Comparison of ENCODE assay signal across 8 cellular contexts in genomic region chr3:155744626-155745324, GRCh38. TPM values are rescaled to one million over a fixed set of nuclear protein-coding genes. Genes with fewer than 3 reads are reported as not detected.
DNase-seq lines count a peak whose midpoint lies in the region; ATAC-seq and TF ChIP-seq lines count a peak whose summit lies in the region.

A gene with protein sequence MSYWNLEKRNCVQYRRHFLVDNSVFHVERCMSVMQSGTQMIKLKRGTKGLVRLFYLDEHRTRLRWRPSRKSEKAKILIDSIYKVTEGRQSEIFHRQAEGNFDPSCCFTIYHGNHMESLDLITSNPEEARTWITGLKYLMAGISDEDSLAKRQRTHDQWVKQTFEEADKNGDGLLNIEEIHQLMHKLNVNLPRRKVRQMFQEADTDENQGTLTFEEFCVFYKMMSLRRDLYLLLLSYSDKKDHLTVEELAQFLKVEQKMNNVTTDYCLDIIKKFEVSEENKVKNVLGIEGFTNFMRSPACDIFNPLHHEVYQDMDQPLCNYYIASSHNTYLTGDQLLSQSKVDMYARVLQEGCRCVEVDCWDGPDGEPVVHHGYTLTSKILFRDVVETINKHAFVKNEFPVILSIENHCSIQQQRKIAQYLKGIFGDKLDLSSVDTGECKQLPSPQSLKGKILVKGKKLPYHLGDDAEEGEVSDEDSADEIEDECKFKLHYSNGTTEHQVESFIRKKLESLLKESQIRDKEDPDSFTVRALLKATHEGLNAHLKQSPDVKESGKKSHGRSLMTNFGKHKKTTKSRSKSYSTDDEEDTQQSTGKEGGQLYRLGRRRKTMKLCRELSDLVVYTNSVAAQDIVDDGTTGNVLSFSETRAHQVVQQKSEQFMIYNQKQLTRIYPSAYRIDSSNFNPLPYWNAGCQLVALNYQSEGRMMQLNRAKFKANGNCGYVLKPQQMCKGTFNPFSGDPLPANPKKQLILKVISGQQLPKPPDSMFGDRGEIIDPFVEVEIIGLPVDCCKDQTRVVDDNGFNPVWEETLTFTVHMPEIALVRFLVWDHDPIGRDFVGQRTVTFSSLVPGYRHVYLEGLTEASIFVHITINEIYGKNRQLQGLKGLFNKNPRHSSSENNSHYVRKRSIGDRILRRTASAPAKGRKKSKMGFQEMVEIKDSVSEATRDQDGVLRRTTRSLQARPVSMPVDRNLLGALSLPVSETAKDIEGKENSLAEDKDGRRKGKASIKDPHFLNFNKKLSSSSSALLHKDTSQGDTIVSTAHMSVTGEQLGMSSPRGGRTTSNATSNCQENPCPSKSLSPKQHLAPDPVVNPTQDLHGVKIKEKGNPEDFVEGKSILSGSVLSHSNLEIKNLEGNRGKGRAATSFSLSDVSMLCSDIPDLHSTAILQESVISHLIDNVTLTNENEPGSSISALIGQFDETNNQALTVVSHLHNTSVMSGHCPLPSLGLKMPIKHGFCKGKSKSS (N-terminal part only) (minus strand): TSS chr3:155745071. CDS start chr3:155704224, 40,847 bp downstream.

- peak within 1 kb of the TSS; percentile 69 to 83 (median 76) for H3K4me3 ChIP-seq in BLaER1 treated with 17β-estradiol and CSF1 and Interleukin-3, amounts not matched to agents 10 nM and 100 nM
- H3K4me3 ChIP-seq in HL-60 (replicated peaks; ENCODE audit: insufficient read depth, low read length) (peak within 1 kb of the TSS; percentile 69), esophagus squamous epithelium (peak within 1 kb of the TSS; percentile 40 to 73 (median 58)), mucosa of stomach (ENCODE audit: low read length) (peak within 1 kb of the TSS; percentile 94)

- peak within 1 kb of the TSS; percentile 54 to 79 (median 74) for H3K9ac ChIP-seq in BLaER1 treated with 17β-estradiol and CSF1 and Interleukin-3, amounts not matched to agents 10 nM and 100 nM
- H3K9ac ChIP-seq in mucosa of stomach (ENCODE audit: low read length): peak within 1 kb of the TSS; percentile 92

- H3K9me3 Mint-ChIP-seq in activated T-cell treated with anti-CD3 and anti-CD28 coated beads, Interleukin-2, amount 50 U/mL, for 4 hours: no peaks in the 10 kb centered on the region

- peak within 1 kb of the TSS; percentile 92 to 100 (median 99) for H3K4me2 ChIP-seq in BLaER1 treated with 17β-estradiol and CSF1 and Interleukin-3, amounts not matched to agents 10 nM and 100 nM

- peaks cover 0 to 9% (median 0%) of the 10 kb centered on the region in 11 experiments; a peak in 2 of 22 replicates for H4K20me1 ChIP-seq in BLaER1 treated with 17β-estradiol and CSF1 and Interleukin-3, amounts not matched to agents 10 nM and 100 nM

- TF ChIP-seq POLR2A in esophagus squamous epithelium (IDR thresholded peaks at IDR 0.05): no peak

- peak within 1 kb of the TSS in 8 of 11 experiments; percentile 29 to 47 (median 38); a peak in 12 of 22 replicates for H3K27ac ChIP-seq in BLaER1 treated with 17β-estradiol and CSF1 and Interleukin-3, amounts not matched to agents 10 nM and 100 nM
- H3K27ac ChIP-seq in HL-60 (replicated peaks) (peak within 1 kb of the TSS; percentile 47), esophagus squamous epithelium (peak within 1 kb of the TSS in 1 of 4 donors; percentile 10), substantia nigra (ENCODE audit: low read depth, low read length, poor library complexity, severe bottlenecking) (no peak within 1 kb of the TSS)

- ATAC-seq in GM19455 (IDR thresholded peaks at IDR 0.05; ENCODE audit: unreplicated experiment): peak; percentile 47
- ATAC-seq in activated T-cell treated with anti-CD3 and anti-CD28 coated beads, Interleukin-2, amount 50 U/mL, for 4 hours: peak; percentile 73 to 74

- TF ChIP-seq CTCF in HL-60 (IDR thresholded peaks at IDR 0.05; ENCODE audit: insufficient read depth, low read length): no peak
- no peak for TF ChIP-seq CTCF in esophagus squamous epithelium (IDR thresholded peaks at IDR 0.05)

- peaks cover 44 to 67% (median 53%) of the 10 kb centered on the region in 11 experiments for H3K27me3 ChIP-seq in BLaER1 treated with 17β-estradiol and CSF1 and Interleukin-3, amounts not matched to agents 10 nM and 100 nM
- H3K27me3 ChIP-seq in HL-60 (ENCODE audit: insufficient read depth, poor library complexity, severe bottlenecking) (peaks cover 4% of the 10 kb centered on the region), esophagus squamous epithelium (peaks cover 0 to 51% (median 2%) of the 10 kb centered on the region in 4 donors), mucosa of stomach (ENCODE audit: control insufficient read depth, insufficient read depth, low read length) (peaks cover 10% of the 10 kb centered on the region)

- H3K9me3 ChIP-seq in BLaER1 treated with 17β-estradiol and CSF1 and Interleukin-3, amounts not matched to agents 10 nM and 100 nM (replicated peaks in 1 of 11): no peaks in the 10 kb centered on the region
- H3K9me3 ChIP-seq in esophagus squamous epithelium (no peaks in the 10 kb centered on the region), mucosa of stomach (ENCODE audit: control insufficient read depth, low read length) (no peaks in the 10 kb centered on the region)

- intact Hi-C loops in esophagus squamous epithelium (cut with DNase I): no loop called here

- 0% methylated on average over 12 of the region's 33 CpGs; no CpG with 5 or more reads in 1 of the 2 donors for WGBS in esophagus squamous epithelium, 2 donors

- H3K4me3 Mint-ChIP-seq in activated T-cell treated with anti-CD3 and anti-CD28 coated beads, Interleukin-2, amount 50 U/mL, for 4 hours: peak within 1 kb of the TSS; percentile 85

- H3K4me1 ChIP-seq in BLaER1 treated with 17β-estradiol and CSF1 and Interleukin-3, amounts not matched to agents 10 nM and 100 nM: peaks cover 5 to 26% (median 18%) of the 10 kb centered on the region in 10 experiments; a peak in 18 of 20 replicates
- H3K4me1 ChIP-seq in esophagus squamous epithelium (peaks cover 5 to 35% (median 20%) of the 10 kb centered on the region in 3 donors), mucosa of stomach (ENCODE audit: control insufficient read depth, insufficient read depth, low read length) (no peaks in the 10 kb centered on the region)

- DNase-seq in HL-60 (ENCODE audit: low read depth in 1 of 2, low spot score in 1 of 2): peak; percentile 18 to 77
- DNase-seq in NOMO-1 treated with DMSO at 0.1 percent for 48 hours (lab: John Stamatoyannopoulos, UW; ENCODE audit: unreplicated experiment): peak; percentile 63
- DNase-seq in activated T-cell treated with anti-CD3 and anti-CD28 coated beads, Interleukin-2, amount 50 U/mL, for 4 hours: peak; percentile 12
- no peak for DNase-seq in esophagus squamous epithelium (lab: John Stamatoyannopoulos, UW)
- DNase-seq in substantia nigra (lab: John Stamatoyannopoulos, UW): peak in 46 of 49 donors; percentile 1 to 73 (median 40)

- no peaks in the 10 kb centered on the region for H3K36me3 ChIP-seq in BLaER1 treated with 17β-estradiol and CSF1 and Interleukin-3, amounts not matched to agents 10 nM and 100 nM
- no peaks in the 10 kb centered on the region for H3K36me3 ChIP-seq in esophagus squamous epithelium
- no peaks in the 10 kb centered on the region for H3K36me3 ChIP-seq in mucosa of stomach (ENCODE audit: control insufficient read depth, insufficient read depth, low read length)

- no peaks in the 10 kb centered on the region for H3K36me3 Mint-ChIP-seq in activated T-cell treated with anti-CD3 and anti-CD28 coated beads, Interleukin-2, amount 50 U/mL, for 4 hours (ENCODE audit: insufficient read depth)

- peaks cover 44% of the 10 kb centered on the region for H3K27me3 Mint-ChIP-seq in activated T-cell treated with anti-CD3 and anti-CD28 coated beads, Interleukin-2, amount 50 U/mL, for 4 hours (ENCODE audit: low read depth)

- peaks cover 22% of the 10 kb centered on the region for H3K4me1 Mint-ChIP-seq in activated T-cell treated with anti-CD3 and anti-CD28 coated beads, Interleukin-2, amount 50 U/mL, for 4 hours (ENCODE audit: low read depth)

RNA-seq across cellular contexts. Expression of the gene that starts here (rescaled TPM):
- under 1 TPM in 2 of 3 donors, not detected in 1; 0.03 to 0.08 TPM for total RNA-seq in activated T-cell treated with anti-CD3 and anti-CD28 coated beads, Interleukin-2, amount 50 U/mL, for 4 hours
- total RNA-seq in esophagus squamous epithelium: 1 to 10 TPM in 1 of 4 donors, under 1 TPM in 3; 0.19 to 2.1 (median 0.28) TPM

Comparison
In these comparisons a context has a peak if more than half of its experiments do, and no peak if none do; other contexts are left out.
1. Peak in DNase-seq and ATAC-seq in activated T-cell treated with anti-CD3 and anti-CD28 coated beads, Interleukin-2, amount 50 U/mL, for 4 hours; RNA of the gene not detected or under 1 TPM.